8 cellular contexts compared by ENCODE assay signal in the genomic region with DNA sequence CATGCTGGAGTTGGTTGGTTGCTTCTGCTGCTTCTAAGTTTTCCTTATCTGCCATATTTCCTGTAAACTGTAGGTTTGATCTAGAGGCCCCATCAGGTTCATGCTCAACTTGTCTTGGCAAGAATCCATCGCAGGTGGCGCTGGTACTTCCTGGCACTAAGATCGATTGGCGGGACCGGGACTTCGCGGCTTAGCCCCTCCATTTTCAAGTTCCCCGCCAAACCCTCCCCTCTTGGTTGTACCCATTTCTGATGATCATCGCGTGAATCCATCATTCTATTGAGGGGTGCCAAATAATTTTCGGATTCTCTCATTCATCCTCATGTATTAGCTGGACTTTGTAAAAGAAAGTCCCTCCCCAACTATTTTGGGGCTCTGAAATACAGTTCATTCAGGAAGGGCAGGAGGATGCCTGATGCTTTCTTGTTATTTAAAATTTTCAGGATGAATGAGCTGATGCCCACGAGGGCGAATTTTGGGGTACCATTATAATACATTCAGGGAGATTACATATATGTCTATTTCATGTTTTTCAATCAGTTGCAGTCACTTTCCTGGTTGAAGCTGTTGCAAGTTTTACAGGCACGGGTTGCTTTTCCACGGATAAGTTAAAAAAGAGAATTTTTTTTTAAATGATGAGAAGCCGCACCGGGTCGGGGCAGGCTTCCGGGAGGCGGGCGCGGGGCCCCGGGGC. TPM values are rescaled to one million over a fixed set of nuclear protein-coding genes. Genes with fewer than 3 reads are reported as not detected.
DNase-seq lines count a peak whose midpoint lies in the region; ATAC-seq and TF ChIP-seq lines count a peak whose summit lies in the region.

No MANE protein-coding gene starts in this region.

- H3K27ac ChIP-seq in CD4-positive, alpha-beta memory T cell (ENCODE audit: low read depth, low read length), result peak overlapping the region; percentile 41
- peak overlapping the region; percentile 1 for H3K27ac ChIP-seq in foreskin keratinocyte

- H3K27ac Mint-ChIP-seq in CD4-positive, alpha-beta memory T cell, result peak overlapping the region; percentile 79 to 95 (median 85)
- H3K27ac Mint-ChIP-seq in activated T-cell treated with anti-CD3 and anti-CD28 coated beads, Interleukin-2, amount 50 U/mL, for 72 hours, result peak overlapping the region; percentile 74
- H3K27ac Mint-ChIP-seq in progenitor cell of endocrine pancreas, result peak overlapping the region; percentile 38

- no peaks in the 10 kb centered on the region for H3K36me3 ChIP-seq in CD4-positive, alpha-beta memory T cell (ENCODE audit: insufficient read depth, low read length)

- no peaks in the 10 kb centered on the region for H3K27me3 ChIP-seq in CD4-positive, alpha-beta memory T cell (ENCODE audit: insufficient read depth, low read length)
- H3K27me3 ChIP-seq in foreskin keratinocyte, result no peaks in the 10 kb centered on the region

- TF ChIP-seq CTCF in LNCAP (IDR thresholded peaks at IDR 0.05) (peak; percentile 43; the same call in 1 of the 2 replicates), foreskin keratinocyte (conservative IDR thresholded peaks at IDR 0.05) (peak; percentile 57), progenitor cell of endocrine pancreas (IDR thresholded peaks at IDR 0.05; ENCODE audit: unreplicated experiment) (peak; percentile 76)

- peaks cover 0 to 17% of the 10 kb centered on the region in 2 donors for H3K36me3 Mint-ChIP-seq in CD4-positive, alpha-beta memory T cell
- peaks cover 2 to 5% of the 10 kb centered on the region in 2 donors for H3K36me3 Mint-ChIP-seq in activated T-cell treated with anti-CD3 and anti-CD28 coated beads, Interleukin-2, amount 50 U/mL, for 72 hours (ENCODE audit: insufficient read depth in 2 of 2)
- no peaks in the 10 kb centered on the region for H3K36me3 Mint-ChIP-seq in progenitor cell of endocrine pancreas (ENCODE audit: insufficient read depth)

- H3K4me1 Mint-ChIP-seq in CD4-positive, alpha-beta memory T cell, result peaks cover 19 to 41% (median 34%) of the 10 kb centered on the region in 4 donors
- peaks cover 30% of the 10 kb centered on the region for H3K4me1 Mint-ChIP-seq in activated T-cell treated with anti-CD3 and anti-CD28 coated beads, Interleukin-2, amount 50 U/mL, for 72 hours (ENCODE audit: low read depth)
- peaks cover 20% of the 10 kb centered on the region for H3K4me1 Mint-ChIP-seq in progenitor cell of endocrine pancreas (ENCODE audit: low read depth)

- POLR2A ChIA-PET in CD4-positive, alpha-beta memory T cell (lab: Charles Lee; ENCODE audit: partially characterized antibody), result interaction anchor here (1.2 to 4.1 kb wide), 5 partner anchors 53 to 76 kb away, joined by 4 to 44 read pairs (median 9); a partner anchor contains a TSS

- peak overlapping the region; percentile 84 to 92 (median 88) for H3K4me3 Mint-ChIP-seq in CD4-positive, alpha-beta memory T cell
- peak overlapping the region; percentile 88 to 96 for H3K4me3 Mint-ChIP-seq in activated T-cell treated with anti-CD3 and anti-CD28 coated beads, Interleukin-2, amount 50 U/mL, for 72 hours
- H3K4me3 Mint-ChIP-seq in progenitor cell of endocrine pancreas (ENCODE audit: low read depth), result peak overlapping the region; percentile 83

- intact Hi-C loops in CD4-positive, alpha-beta memory T cell (cut with micrococcal nuclease), result loop anchor here (1.0 to 2.0 kb wide), 4 partner anchors 53 to 76 kb away; a partner anchor contains a TSS

- H3K27me3 Mint-ChIP-seq in CD4-positive, alpha-beta memory T cell, result no peaks in the 10 kb centered on the region
- no peaks in the 10 kb centered on the region for H3K27me3 Mint-ChIP-seq in activated T-cell treated with anti-CD3 and anti-CD28 coated beads, Interleukin-2, amount 50 U/mL, for 72 hours (ENCODE audit: low read depth)
- H3K27me3 Mint-ChIP-seq in progenitor cell of endocrine pancreas, result peaks cover 6% of the 10 kb centered on the region

- no peaks in the 10 kb centered on the region for H3K9me3 ChIP-seq in CD4-positive, alpha-beta memory T cell (ENCODE audit: control insufficient read depth in 1 of 2, low read length in 2 of 2)

- CTCF ChIA-PET in CD4-positive, alpha-beta memory T cell (lab: Charles Lee; ENCODE audit: partially characterized antibody), result interaction anchor here (0.8 to 2.0 kb wide), 4 partner anchors 48 to 86 kb away, joined by 3 to 6 read pairs (median 4); no protein-coding TSS in a partner anchor

- H3K9me3 Mint-ChIP-seq in CD4-positive, alpha-beta memory T cell, result peaks cover 0 to 2% (median 0%) of the 10 kb centered on the region in 8 donors
- no peaks in the 10 kb centered on the region for H3K9me3 Mint-ChIP-seq in activated T-cell treated with anti-CD3 and anti-CD28 coated beads, Interleukin-2, amount 50 U/mL, for 72 hours
- H3K9me3 Mint-ChIP-seq in progenitor cell of endocrine pancreas (ENCODE audit: low read depth), result no peaks in the 10 kb centered on the region

- peak; percentile 81 to 91 (median 85) for DNase-seq in CD4-positive, alpha-beta memory T cell
- DNase-seq in RKO (ENCODE audit: low spot score) (peak; percentile 89), foreskin keratinocyte (peak; percentile 50 to 73), progenitor cell of endocrine pancreas (ENCODE audit: low spot score, unreplicated experiment) (peak; percentile 74), ureter (ENCODE audit: low spot score) (peak; percentile 74)
- peak; percentile 88 to 91 for DNase-seq in activated T-cell treated with anti-CD3 and anti-CD28 coated beads, Interleukin-2, amount 50 U/mL, for 72 hours

- peaks cover 35% of the 10 kb centered on the region for H3K4me1 ChIP-seq in CD4-positive, alpha-beta memory T cell (ENCODE audit: insufficient read depth, low read length)
- H3K4me1 ChIP-seq in foreskin keratinocyte, result peaks cover 4% of the 10 kb centered on the region

- H3K4me3 ChIP-seq in CD4-positive, alpha-beta memory T cell (ENCODE audit: low read length in 2 of 2), result peak overlapping the region; percentile 78 to 90

- ATAC-seq in GM21390 (IDR thresholded peaks at IDR 0.05; ENCODE audit: unreplicated experiment) (peak; percentile 24), foreskin keratinocyte (peak; percentile 53)
- peak; percentile 65 to 66 for ATAC-seq in activated T-cell treated with anti-CD3 and anti-CD28 coated beads, Interleukin-2, amount 50 U/mL, for 72 hours (replicated peaks in 1 of 2)

RNA-seq across cellular contexts. Expression of a gene that starts 0.4 kb away (rescaled TPM):
- 1 to 10 TPM; 8.9 to 9.5 TPM for total RNA-seq in CD4-positive, alpha-beta memory T cell
- polyA plus RNA-seq in CD4-positive, alpha-beta memory T cell, result 1 to 10 TPM; 1.7 to 4.2 TPM
- 10 to 100 TPM; 16.7 to 23.0 TPM for total RNA-seq in activated T-cell treated with anti-CD3 and anti-CD28 coated beads, Interleukin-2, amount 50 U/mL, for 72 hours
- total RNA-seq in foreskin keratinocyte (22.3 and 25.1 TPM in 2 replicates), progenitor cell of endocrine pancreas (11.1 and 12.0 TPM in 2 replicates), ureter (6.8 TPM)
- 7.7 and 9.5 TPM in 2 replicates for polyA plus RNA-seq in foreskin keratinocyte

RNA-seq across cellular contexts. Expression of a gene that starts 4.1 kb away (rescaled TPM):
- 10 to 100 TPM; 26.8 to 27.2 TPM for total RNA-seq in CD4-positive, alpha-beta memory T cell
- polyA plus RNA-seq in CD4-positive, alpha-beta memory T cell, result 1 to 10 TPM; 1.1 to 3.6 TPM
- total RNA-seq in activated T-cell treated with anti-CD3 and anti-CD28 coated beads, Interleukin-2, amount 50 U/mL, for 72 hours, result 10 to 100 TPM; 25.5 to 28.7 TPM
- 24.8 and 27.7 TPM in 2 replicates for total RNA-seq in foreskin keratinocyte
- 13.9 and 15.7 TPM in 2 replicates for polyA plus RNA-seq in foreskin keratinocyte
- 21.2 and 22.1 TPM in 2 replicates for total RNA-seq in progenitor cell of endocrine pancreas
- 34.0 TPM for total RNA-seq in ureter

Comparison
In these comparisons a context has a peak if more than half of its experiments do, and no peak if none do; other contexts are left out.
1. Peak in every context shown above with its lines: DNase-seq, ATAC-seq, H3K4me3 ChIP-seq and H3K27ac ChIP-seq.